8 cellular contexts compared by ENCODE assay signal in the genomic region with DNA sequence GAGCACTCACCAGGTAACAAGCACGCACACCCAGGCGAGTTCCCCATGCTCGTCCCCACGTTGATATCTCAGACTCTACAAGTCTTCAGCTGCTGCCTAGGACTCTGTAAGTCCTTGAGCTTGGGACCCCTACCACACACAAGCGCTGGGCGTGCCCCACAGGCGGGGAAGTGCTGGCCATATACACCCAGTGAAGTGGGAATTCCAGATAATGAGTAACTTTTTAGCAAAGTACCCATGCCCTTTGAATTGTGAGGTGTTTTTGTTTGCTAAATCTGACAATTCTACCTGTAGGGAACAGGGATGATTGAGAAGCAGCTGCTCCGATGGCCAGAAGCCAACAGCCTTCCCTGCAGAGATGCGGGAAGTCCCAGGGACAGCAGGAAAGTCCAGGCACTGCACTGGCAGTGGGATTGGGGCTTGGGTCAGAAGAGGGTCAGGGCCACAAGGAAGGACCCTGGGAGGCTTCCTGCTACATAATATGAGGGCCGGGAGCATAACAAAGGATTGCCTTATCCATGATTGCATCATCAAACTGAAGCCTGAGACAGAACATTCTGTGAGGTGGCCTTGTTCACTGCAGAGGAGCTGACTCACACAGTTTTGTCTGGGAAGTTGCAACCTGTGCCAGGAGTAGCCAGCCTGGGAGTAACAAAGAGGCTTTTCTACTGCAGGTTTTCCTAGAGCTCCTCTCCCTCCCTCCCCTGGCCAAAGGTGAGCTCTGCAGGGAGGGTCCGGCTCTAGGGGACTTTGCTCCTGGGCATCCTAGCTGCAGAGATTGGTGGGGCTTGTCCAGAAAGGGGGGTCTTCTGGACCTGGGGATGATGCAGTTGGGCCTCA. TPM values are rescaled to one million over a fixed set of nuclear protein-coding genes. Genes with fewer than 3 reads are reported as not detected.
DNase-seq lines count a peak whose midpoint lies in the region; ATAC-seq, FAIRE-seq and TF ChIP-seq lines count a peak whose summit lies in the region.
"Had no signal": no experiment of that assay in that cellular context is flagged by ENCODE, and none has a peak within 500 bp of the region (broad histone marks: within the 10 kb centered on the region; RNA-seq: fewer than 3 reads in every experiment).

No MANE protein-coding gene starts in this region.

- in situ Hi-C loops in transverse colon (cut with MboI; ENCODE audit: low pct_ligation_motif_present in 1 of 4, low pct_unique_long_range_greater_than_20kb in 1 of 4, low sequenced_read_pairs in 3 of 4), result no loop called here

- no peak for FAIRE-seq in GM19239 (lab: Jason Lieb, UNC)

- intact Hi-C loops in left lung (cut with DNase I) (no loop called here), transverse colon (cut with DNase I; ENCODE audit: low total_unique reads) (loop anchor here (5.0 kb wide), 1 partner anchor 512 kb away; no protein-coding TSS in a partner anchor)

- H3K9me3 ChIP-seq in left lung, result no peaks in the 10 kb centered on the region
- no peaks in the 10 kb centered on the region for H3K9me3 ChIP-seq in transverse colon

- peak; percentile 78 for ATAC-seq in left lung

- H3K36me3 ChIP-seq in left lung, result no peaks in the 10 kb centered on the region
- no peaks in the 10 kb centered on the region for H3K36me3 ChIP-seq in transverse colon

- no peak overlapping the region for H3K4me3 ChIP-seq in LNCaP clone FGC (ENCODE audit: low read depth, low read length)
- peak overlapping the region in 1 of 2 donors; percentile 24 for H3K4me3 ChIP-seq in cardiac fibroblast (replicated peaks in 1 of 2; ENCODE audit: low read depth in 2 of 2, low read length in 2 of 2)
- no peak overlapping the region for H3K4me3 ChIP-seq in left lung
- H3K4me3 ChIP-seq in transverse colon, result no peak overlapping the region

- TF ChIP-seq POLR2A in transverse colon (IDR thresholded peaks at IDR 0.05), result no peak

- DNase-seq in LNCaP clone FGC (ENCODE audit: low read depth) (peak; percentile 66), cardiac fibroblast (ENCODE audit: low read depth in 2 of 2) (peak; percentile 97 to 99), left lung (peak in 1 of 2 donors; percentile 63), transverse colon (peak; percentile 76), NK-92 (lab: John Stamatoyannopoulos, UW; ENCODE audit: unreplicated experiment) (no peak), GM19239 (ENCODE audit: insufficient read length, low spot score) (no peak)
- DNase-seq in stimulated activated CD4-positive, alpha-beta T cell treated with anti-CD3 and anti-CD28 coated beads, Interleukin-1b, Interleukin-23, amount 100 ng/mL, for 48 hours, result no peak

- H3K27me3 ChIP-seq in left lung (peaks cover 0 to 3% of the 10 kb centered on the region in 2 donors), transverse colon (no peaks in the 10 kb centered on the region)

- TF ChIP-seq CTCF in LNCaP clone FGC (IDR thresholded peaks at IDR 0.05; ENCODE audit: control insufficient read depth, extremely low read depth, insufficient read depth) (no peak), cardiac fibroblast (IDR thresholded peaks at IDR 0.05; ENCODE audit: low read depth, low read length) (peak; percentile 46), left lung (IDR thresholded peaks at IDR 0.05) (no peak), transverse colon (IDR thresholded peaks at IDR 0.05) (no peak)

- 45% methylated on average over 11 of the region's 11 CpGs; no CpG with 5 or more reads in 1 of the 2 donors for WGBS in transverse colon (ENCODE audit: low coverage in 1 of 2), 2 donors

- peak; percentile 91 for TF ChIP-seq EP300 in transverse colon (IDR thresholded peaks at IDR 0.05; ENCODE audit: low read depth)

- H3K4me1 ChIP-seq in left lung (peaks cover 6 to 8% of the 10 kb centered on the region in 2 donors), transverse colon (peaks cover 14 to 37% (median 19%) of the 10 kb centered on the region in 4 donors)

- H3K27ac ChIP-seq in left lung, result peak overlapping the region; percentile 45 to 77
- H3K27ac ChIP-seq in transverse colon, result peak overlapping the region; percentile 73 to 78 (median 76)

RNA-seq across cellular contexts. Expression of gene SERPINA3, which starts 13.2 kb away (rescaled TPM):
- total RNA-seq in left lung, result 100 to 1,000 TPM in 1 of 2 donors, 10 to 100 TPM in 1; 24.6 to 198 TPM
- total RNA-seq in transverse colon, result 10 to 100 TPM; 16.0 to 72.7 (median 22.6) TPM
- total RNA-seq: T-helper 1 cell treated with Interleukin-12 subunit alpha and Interleukin-12 subunit beta and Interleukin-4 antibody, amounts not matched to agents 30 ng/mL and 1 ng/mL, for 36 hours had no signal

RNA-seq across cellular contexts. Expression of gene SERPINA5, which starts 17.8 kb away (rescaled TPM):
- total RNA-seq in left lung (1 to 10 TPM; 1.1 to 3.2 TPM), transverse colon (10 to 100 TPM in 1 of 4 donors, 1 to 10 TPM in 1, under 1 TPM in 1, not detected in 1; 0.32 to 37.6 (median 1.5) TPM)
- total RNA-seq: T-helper 1 cell treated with Interleukin-12 subunit alpha and Interleukin-12 subunit beta and Interleukin-4 antibody, amounts not matched to agents 30 ng/mL and 1 ng/mL, for 36 hours had no signal

RNA-seq across cellular contexts. Expression of gene SERPINA4, which starts 37.8 kb away (rescaled TPM):
- not detected for total RNA-seq in left lung
- not detected for total RNA-seq in transverse colon
- total RNA-seq: T-helper 1 cell treated with Interleukin-12 subunit alpha and Interleukin-12 subunit beta and Interleukin-4 antibody, amounts not matched to agents 30 ng/mL and 1 ng/mL, for 36 hours had no signal

Comparison
In these comparisons a context has a peak if more than half of its experiments do, and no peak if none do; other contexts are left out.
1. DNase-seq: peak in LNCaP clone FGC (single experiment), cardiac fibroblast (2 of 2) and transverse colon (single experiment); none in NK-92 (single experiment), stimulated activated CD4-positive, alpha-beta T cell treated with anti-CD3 and anti-CD28 coated beads, Interleukin-1b, Interleukin-23, amount 100 ng/mL, for 48 hours (single experiment) and GM19239 (single experiment).